ENCODE assay signal across 7 cellular contexts in the genomic region with DNA sequence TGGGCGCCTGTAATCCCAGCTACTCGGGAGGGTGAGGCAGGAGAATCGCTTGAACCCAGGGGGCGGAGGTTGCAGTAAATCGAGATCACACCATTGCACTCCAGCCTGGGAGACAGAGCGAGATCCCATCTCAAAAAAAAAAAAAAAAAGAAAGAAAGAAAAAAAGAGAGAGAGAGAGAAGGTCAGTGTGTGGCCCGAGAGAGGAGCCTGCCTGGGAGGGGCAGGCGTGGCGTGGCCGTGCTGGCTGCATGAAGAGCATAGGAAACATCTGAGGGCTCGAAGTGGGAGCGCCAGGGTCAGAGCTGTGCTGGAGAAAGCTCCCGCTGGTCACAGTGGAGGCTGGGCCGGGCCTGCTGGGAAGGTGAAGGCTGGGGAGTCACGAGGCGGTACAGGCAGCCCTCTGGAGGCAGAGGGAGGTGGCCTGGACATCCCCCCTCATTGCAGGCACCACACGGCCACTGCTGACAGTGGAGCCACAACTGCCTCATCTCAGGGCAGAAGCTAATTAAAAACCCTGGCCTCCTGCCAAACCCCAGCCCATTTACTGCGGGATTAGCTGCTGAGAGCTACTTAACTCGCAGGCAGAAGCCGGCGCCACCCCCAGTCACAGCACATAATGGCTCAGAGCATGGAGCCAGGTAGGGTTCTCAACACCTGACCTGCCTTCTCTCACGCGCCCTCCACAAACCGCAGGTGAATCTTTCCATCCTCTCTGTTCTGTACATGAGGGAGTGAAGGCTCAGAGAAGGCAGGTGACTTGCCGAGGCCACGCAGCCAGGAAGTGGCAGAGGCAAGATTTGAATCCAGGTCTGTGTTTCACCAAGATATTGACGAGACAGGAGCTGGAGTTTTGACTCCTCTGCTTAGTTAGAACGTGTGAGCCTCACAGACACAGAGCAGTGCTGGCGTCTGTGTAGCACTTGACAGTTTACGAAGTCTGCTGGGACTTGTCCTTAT. TPM values are rescaled to one million over a fixed set of nuclear protein-coding genes. Genes with fewer than 3 reads are reported as not detected.
A peak's percentile ranks its signal among the peaks of the same experiment; 100 is the strongest.
DNase-seq lines count a peak whose midpoint lies in the region; ATAC-seq and TF ChIP-seq lines count a peak whose summit lies in the region.

No MANE protein-coding gene starts in this region.

- H3K27me3 ChIP-seq in osteoblast (ENCODE audit: insufficient read depth, low read length) (no peaks in the 10 kb centered on the region), tibial artery (peaks cover 0 to 36% of the 10 kb centered on the region in 2 donors)

- H3K9me3 ChIP-seq in osteoblast (ENCODE audit: low read depth, low read length) (no peaks in the 10 kb centered on the region), tibial artery (no peaks in the 10 kb centered on the region)

- ATAC-seq in esophagus mucosa (peak; percentile 18), GM19452 (IDR thresholded peaks at IDR 0.05; ENCODE audit: unreplicated experiment) (no peak)

- H3K4me1 ChIP-seq in osteoblast (ENCODE audit: insufficient read depth, low read length) (no peaks in the 10 kb centered on the region), tibial artery (no peaks in the 10 kb centered on the region)

- no peaks in the 10 kb centered on the region for H3K79me2 ChIP-seq in osteoblast (ENCODE audit: insufficient read depth, low read length)

- H2AFZ ChIP-seq in osteoblast (ENCODE audit: low read length): no peak overlapping the region

- no peak overlapping the region for H3K4me3 ChIP-seq in osteoblast (ENCODE audit: insufficient read depth, low read length)
- H3K4me3 ChIP-seq in tibial artery: no peak overlapping the region

- H3K4me2 ChIP-seq in osteoblast (ENCODE audit: insufficient read depth, low read length): no peak overlapping the region

- H3K36me3 ChIP-seq in osteoblast (ENCODE audit: insufficient read depth, low read length): no peaks in the 10 kb centered on the region
- H3K36me3 ChIP-seq in tibial artery: no peaks in the 10 kb centered on the region

- H3K27ac ChIP-seq in substantia nigra (ENCODE audit: low read depth, low read length, poor library complexity, severe bottlenecking): no peak overlapping the region
- H3K27ac ChIP-seq in osteoblast (ENCODE audit: low read depth, low read length): no peak overlapping the region
- no peak overlapping the region for H3K27ac ChIP-seq in tibial artery

- DNase-seq in LoVo (ENCODE audit: low spot score) (peak; percentile 34), NCI-H524 treated with DMSO at 0.1 percent for 48 hours (lab: John Stamatoyannopoulos, UW) (peak; percentile 96), substantia nigra (lab: John Stamatoyannopoulos, UW) (peak in 25 of 49 donors; percentile 13 to 68 (median 29)), osteoblast (ENCODE audit: insufficient read length, low spot score, missing footprints) (no peak), tibial artery (no peak)

- intact Hi-C loops in tibial artery (cut with DNase I; ENCODE audit: low total_unique reads): no loop called here

- no peaks in the 10 kb centered on the region for H4K20me1 ChIP-seq in osteoblast (ENCODE audit: insufficient read depth, low read length)

- no peak for TF ChIP-seq CTCF in osteoblast (IDR thresholded peaks at IDR 0.05; ENCODE audit: extremely low read depth, low read depth, low read length)
- TF ChIP-seq CTCF in tibial artery (IDR thresholded peaks at IDR 0.05): no peak

RNA-seq across cellular contexts. Expression of a gene that starts 32.6 kb away (rescaled TPM):
- total RNA-seq in esophagus mucosa (0.88 TPM), osteoblast (under 0.01 TPM in 2 replicates)

Comparison
In these comparisons a context has a peak if more than half of its experiments do, and no peak if none do; other contexts are left out.
1. DNase-seq: peak in LoVo (single experiment), NCI-H524 treated with DMSO at 0.1 percent for 48 hours (single experiment) and substantia nigra (25 of 49); none in osteoblast (single experiment) and tibial artery (0 of 2).